18 cellular contexts compared by ENCODE assay signal in genomic region chr14:37369446-37369845, GRCh38.
DNase-seq lines count a peak whose midpoint lies in the region; ATAC-seq, FAIRE-seq and TF ChIP-seq lines count a peak whose summit lies in the region.
"Had no signal": no experiment of that assay in that cellular context is flagged by ENCODE, and none has a peak within 500 bp of the region (broad histone marks: within the 10 kb centered on the region; RNA-seq: fewer than 3 reads in every experiment).

No MANE protein-coding gene starts in this region.

- no peaks in the 10 kb centered on the region for H3K4me1 ChIP-seq in GM12878 (ENCODE audit: control insufficient read depth, insufficient read depth, low read length)
- no peaks in the 10 kb centered on the region for H3K4me1 ChIP-seq in osteoblast (ENCODE audit: insufficient read depth, low read length)
- no peaks in the 10 kb centered on the region for H3K4me1 ChIP-seq in Karpas-422 (ENCODE audit: low read length)
- H3K4me1 ChIP-seq: tibial nerve had no signal

- H3K27me3 ChIP-seq in GM12878 (replicated peaks in 1 of 2; ENCODE audit: control insufficient read depth in 2 of 2, insufficient read depth in 2 of 2, low read length in 1 of 2) (no peaks in the 10 kb centered on the region), osteoblast (ENCODE audit: insufficient read depth, low read length) (no peaks in the 10 kb centered on the region), Karpas-422 (ENCODE audit: low read length) (0 out of 2 replicates have a peak, but pooled peaks cover 7% of the 10 kb centered on the region)
- H3K27me3 ChIP-seq: neutrophil, tibial nerve had no signal

- peak; percentile 78 for DNase-seq in DMS153 (lab: John Stamatoyannopoulos, UW)
- DNase-seq in NCI-H1092 treated with DMSO at 0.1 percent for 48 hours (lab: John Stamatoyannopoulos, UW), result peak; percentile 89
- peak; percentile 78 for DNase-seq in NCI-H345 (lab: John Stamatoyannopoulos, UW)
- no peak for DNase-seq in GM12878 (ENCODE audit: low read depth, low spot score)
- DNase-seq in osteoblast (ENCODE audit: insufficient read length, low spot score, missing footprints), result no peak
- DNase-seq in Karpas-422, result no peak
- DNase-seq: activated CD4-positive, alpha-beta T cell treated with anti-CD3 and anti-CD28 coated beads for 4 hours; activated CD8-positive, alpha-beta memory T cell treated with anti-CD3 and anti-CD28 coated beads for 24 hours; activated T-cell treated with anti-CD3 and anti-CD28 coated beads, Interleukin-2, amount 50 U/mL, for 1 hour; CD4-positive, CD25-positive, alpha-beta regulatory T cell; KG1; T-helper 17 cell had no signal

- RAD21 ChIA-PET in GM12878 (lab: Charles Lee; ENCODE audit: unreplicated experiment), result no interaction called here

- no peaks in the 10 kb centered on the region for H3K79me2 ChIP-seq in GM12878 (ENCODE audit: control insufficient read depth, insufficient read depth, low read length)
- no peaks in the 10 kb centered on the region for H3K79me2 ChIP-seq in osteoblast (ENCODE audit: insufficient read depth, low read length)
- H3K79me2 ChIP-seq in Karpas-422 (ENCODE audit: low read length), result no peaks in the 10 kb centered on the region

- H3K27ac ChIP-seq in GM12878 (ENCODE audit: control insufficient read depth, insufficient read depth) (no peak overlapping the region), osteoblast (ENCODE audit: low read depth, low read length) (no peak overlapping the region), Karpas-422 (ENCODE audit: low read length) (no peak overlapping the region)
- H3K27ac ChIP-seq: neutrophil, SK-N-MC, tibial nerve had no signal

- POLR2A ChIA-PET in GM12878 (lab: Charles Lee), result no interaction called here

- in situ Hi-C loops in GM12878 (cut with MboI), result no loop called here

- no peaks in the 10 kb centered on the region for H3K36me3 ChIP-seq in GM12878 (ENCODE audit: control insufficient read depth in 2 of 2, insufficient read depth in 2 of 2, low read length in 1 of 2)
- H3K36me3 ChIP-seq in osteoblast (ENCODE audit: insufficient read depth, low read length), result no peaks in the 10 kb centered on the region
- H3K36me3 ChIP-seq in Karpas-422 (ENCODE audit: insufficient read depth, low read length), result no peaks in the 10 kb centered on the region
- H3K36me3 ChIP-seq: neutrophil had no signal

- TF ChIP-seq CTCF in GM12878 (IDR thresholded peaks at IDR 0.05 in 2 of 3, conservative IDR thresholded peaks at IDR 0.05 in 1 of 3; ENCODE audit: control insufficient read depth in 2 of 3, extremely low read depth in 1 of 3, insufficient read depth in 1 of 3, low read depth in 3 of 3, low read length in 3 of 3) (no peak), osteoblast (IDR thresholded peaks at IDR 0.05; ENCODE audit: extremely low read depth, low read depth, low read length) (no peak)

- no peak for FAIRE-seq in GM12878 (lab: Jason Lieb, UNC)
- FAIRE-seq: HTR-8/SVneo had no signal

- ATAC-seq in GM12878, result no peak
- ATAC-seq in HG03442 (IDR thresholded peaks at IDR 0.05; ENCODE audit: unreplicated experiment), result no peak
- no peak for ATAC-seq in GM19463 (IDR thresholded peaks at IDR 0.05; ENCODE audit: unreplicated experiment)
- ATAC-seq: T-helper 17 cell had no signal

- H3K4me3 ChIP-seq in GM12878, result no peak overlapping the region
- no peak overlapping the region for H3K4me3 ChIP-seq in osteoblast (ENCODE audit: insufficient read depth, low read length)
- H3K4me3 ChIP-seq in Karpas-422 (ENCODE audit: low read length), result no peak overlapping the region
- H3K4me3 ChIP-seq: SK-N-MC, tibial nerve had no signal

- no peaks in the 10 kb centered on the region for H3K9me3 ChIP-seq in GM12878 (replicated peaks; ENCODE audit: control insufficient read depth, insufficient read depth, low read length)
- H3K9me3 ChIP-seq in osteoblast (ENCODE audit: low read depth, low read length), result no peaks in the 10 kb centered on the region
- H3K9me3 ChIP-seq in Karpas-422 (ENCODE audit: low read length), result no peaks in the 10 kb centered on the region
- H3K9me3 ChIP-seq: neutrophil had no signal

- intact Hi-C loops in GM12878 (cut with micrococcal nuclease; ENCODE audit: unreplicated experiment), result no loop called here

- no TSS peak for BruUV-seq in GM12878 (replicated peaks; lab: Mats Ljungman, UMichigan)

- H2AFZ ChIP-seq in GM12878 (ENCODE audit: control insufficient read depth, low read depth, low read length) (no peak overlapping the region), osteoblast (ENCODE audit: low read length) (no peak overlapping the region), Karpas-422 (ENCODE audit: low read length) (no peak overlapping the region)

- H3K9me2 ChIP-seq in Karpas-422 (replicated peaks; ENCODE audit: insufficient read depth, low read length), result no peaks in the 10 kb centered on the region

- TF ChIP-seq POLR2A in GM12878 (IDR thresholded peaks at IDR 0.05; ENCODE audit: low read depth, low read length), result no peak

- CTCF ChIA-PET in GM12878 (lab: Yijun Ruan, JAX), result no interaction called here

- no peak for TF ChIP-seq EP300 in GM12878 (IDR thresholded peaks at IDR 0.05; ENCODE audit: borderline replicate concordance in 1 of 2, control insufficient read depth in 1 of 2, low read depth in 2 of 2, low read length in 2 of 2)

- SMC1A ChIA-PET in GM12878 (lab: Charles Lee; ENCODE audit: uncharacterized antibody, unreplicated experiment), result no interaction called here

- 0% methylated on average over 5 of the region's 5 CpGs for WGBS in GM12878 (ENCODE audit: insufficient coverage, insufficient replicate concordance, low lambda C conversion rate, missing lambda C conversion rate)

- TF ChIP-seq RAD21 in GM12878 (IDR thresholded peaks at IDR 0.05; ENCODE audit: insufficient read depth, low read depth, low read length), result no peak

- H3K9ac ChIP-seq in GM12878 (ENCODE audit: control insufficient read depth, insufficient read depth, low read length) (no peak overlapping the region), Karpas-422 (ENCODE audit: low read length) (no peak overlapping the region)

- H4K20me1 ChIP-seq in GM12878 (ENCODE audit: control insufficient read depth, insufficient read depth), result no peaks in the 10 kb centered on the region
- H4K20me1 ChIP-seq in osteoblast (ENCODE audit: insufficient read depth, low read length), result no peaks in the 10 kb centered on the region
- H4K20me1 ChIP-seq in Karpas-422 (ENCODE audit: insufficient read depth, low read depth, low read length), result no peaks in the 10 kb centered on the region

- H3K4me2 ChIP-seq in GM12878 (ENCODE audit: control insufficient read depth, insufficient read depth), result no peak overlapping the region
- H3K4me2 ChIP-seq in osteoblast (ENCODE audit: insufficient read depth, low read length), result no peak overlapping the region
- no peak overlapping the region for H3K4me2 ChIP-seq in Karpas-422 (ENCODE audit: low read depth, low read length, poor library complexity, severe bottlenecking)

TF ChIP-seq in GM12878, 131 proteins besides CTCF, POLR2A, EP300 and RAD21:
- TF ChIP-seq FOS (IDR thresholded peaks at IDR 0.05; ENCODE audit: borderline replicate concordance, extremely low read depth, insufficient read length) (no peak), KDM1A (IDR thresholded peaks at IDR 0.05; ENCODE audit: borderline replicate concordance) (no peak), FOXK2 (IDR thresholded peaks at IDR 0.05) (0 out of 2 replicates have a peak, but pooled peaks have one; percentile 16), ZNF207 (IDR thresholded peaks at IDR 0.05; ENCODE audit: borderline replicate concordance) (no peak), NR2F1 (conservative IDR thresholded peaks at IDR 0.05) (no peak), MTA3 (IDR thresholded peaks at IDR 0.05; ENCODE audit: borderline replicate concordance, low read length) (no peak), E2F4 (IDR thresholded peaks at IDR 0.05; ENCODE audit: low read depth, low read length) (no peak)

Comparison
In these comparisons a context has a peak if more than half of its experiments do, and no peak if none do; other contexts are left out.
1. DNase-seq: peak in DMS153 (single experiment), NCI-H1092 treated with DMSO at 0.1 percent for 48 hours (single experiment) and NCI-H345 (single experiment); none in GM12878 (single experiment), osteoblast (single experiment) and Karpas-422 (single experiment).